ENCODE assay signal across 2 cellular contexts in genomic region chr12:49470986-49471385, GRCh38.
TF ChIP-seq lines count a peak whose summit lies in the region.

No MANE protein-coding gene starts in this region.

TF ChIP-seq in SK-N-SH treated with all-trans-retinoic acid at 6 μM for 48 hours, 23 proteins besides CTCF, POLR2A, EP300 and RAD21 (continued from another document):
- TF ChIP-seq PPARA (CRISPR knock-in tag; IDR thresholded peaks at IDR 0.05; ENCODE audit: borderline replicate concordance) (no peak), CREB5 (CRISPR knock-in tag; IDR thresholded peaks at IDR 0.05; ENCODE audit: low read depth) (no peak), ISL1 (CRISPR knock-in tag; IDR thresholded peaks at IDR 0.05) (no peak), ZNF70 (CRISPR knock-in tag; IDR thresholded peaks at IDR 0.05) (no peak), ZFP3 (CRISPR knock-in tag; IDR thresholded peaks at IDR 0.05) (no peak), ZFP30 (CRISPR knock-in tag; IDR thresholded peaks at IDR 0.05) (no peak), ESRRG (CRISPR knock-in tag; IDR thresholded peaks at IDR 0.05) (no peak), BACH2 (CRISPR knock-in tag; IDR thresholded peaks at IDR 0.05; ENCODE audit: borderline replicate concordance) (no peak), ZNF8 (CRISPR knock-in tag; IDR thresholded peaks at IDR 0.05) (no peak), OSR1 (CRISPR knock-in tag; IDR thresholded peaks at IDR 0.05) (no peak)

TF ChIP-seq in SK-N-SH, 30 proteins besides CTCF, POLR2A, EP300 and RAD21 (continued from another document):
- no peak for TF ChIP-seq REST (IDR thresholded peaks at IDR 0.05; ENCODE audit: low read depth, low read length)
- no peak for TF ChIP-seq USF1 (IDR thresholded peaks at IDR 0.05; ENCODE audit: borderline replicate concordance, low read depth)
TF ChIP-seq in SK-N-SH: peak in this region for 0.
